1 cellular context compared by ENCODE assay signal in the genomic region with DNA sequence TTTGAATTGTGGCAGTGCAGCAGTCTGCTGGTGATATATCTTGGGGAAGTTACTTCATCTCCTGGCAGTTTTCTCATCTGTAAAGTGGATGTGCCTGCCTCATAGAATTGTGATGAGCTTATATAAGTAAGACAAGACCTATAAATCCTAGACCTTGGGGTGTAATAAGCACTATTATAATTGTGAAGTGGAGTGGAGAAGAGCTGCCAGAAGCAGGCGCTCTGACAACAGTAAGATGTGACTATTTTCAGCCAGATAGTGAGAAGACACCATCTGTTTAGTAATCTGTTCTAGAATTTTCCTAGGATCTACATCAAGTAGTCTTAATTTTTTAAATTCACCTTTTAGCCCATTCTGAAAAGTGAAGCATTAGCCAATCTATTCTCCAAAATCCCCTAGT.
TF ChIP-seq lines count a peak whose summit lies in the region.

No MANE protein-coding gene starts in this region.

TF ChIP-seq in K562, 482 proteins besides CTCF, POLR2A, EP300 and RAD21:
- TF ChIP-seq, protein P1, sequence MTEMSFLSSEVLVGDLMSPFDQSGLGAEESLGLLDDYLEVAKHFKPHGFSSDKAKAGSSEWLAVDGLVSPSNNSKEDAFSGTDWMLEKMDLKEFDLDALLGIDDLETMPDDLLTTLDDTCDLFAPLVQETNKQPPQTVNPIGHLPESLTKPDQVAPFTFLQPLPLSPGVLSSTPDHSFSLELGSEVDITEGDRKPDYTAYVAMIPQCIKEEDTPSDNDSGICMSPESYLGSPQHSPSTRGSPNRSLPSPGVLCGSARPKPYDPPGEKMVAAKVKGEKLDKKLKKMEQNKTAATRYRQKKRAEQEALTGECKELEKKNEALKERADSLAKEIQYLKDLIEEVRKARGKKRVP (CRISPR knock-in tag; IDR thresholded peaks at IDR 0.05) = no peak
- TF ChIP-seq ZSCAN32 (CRISPR knock-in tag; IDR thresholded peaks at IDR 0.05) (no peak), PYGO2 (tag; IDR thresholded peaks at IDR 0.05) (no peak), ZNF146 (CRISPR knock-in tag; IDR thresholded peaks at IDR 0.05; ENCODE audit: unreplicated experiment) (no peak), ZSCAN29 (IDR thresholded peaks at IDR 0.05) (no peak), RBM34 (IDR thresholded peaks at IDR 0.05; ENCODE audit: borderline replicate concordance, insufficient read depth, low read length) (no peak), SMARCE1 (IDR thresholded peaks at IDR 0.05) (no peak), CEBPG (CRISPR knock-in tag; IDR thresholded peaks at IDR 0.05) (no peak), CEBPG (tag; conservative IDR thresholded peaks at IDR 0.05 in 1 of 2, IDR thresholded peaks at IDR 0.05 in 1 of 2) (no peak), MECOM (CRISPR knock-in tag; IDR thresholded peaks at IDR 0.05) (no peak), ELF4 (CRISPR knock-in tag; IDR thresholded peaks at IDR 0.05) (no peak)
- TF ChIP-seq, protein P2, sequence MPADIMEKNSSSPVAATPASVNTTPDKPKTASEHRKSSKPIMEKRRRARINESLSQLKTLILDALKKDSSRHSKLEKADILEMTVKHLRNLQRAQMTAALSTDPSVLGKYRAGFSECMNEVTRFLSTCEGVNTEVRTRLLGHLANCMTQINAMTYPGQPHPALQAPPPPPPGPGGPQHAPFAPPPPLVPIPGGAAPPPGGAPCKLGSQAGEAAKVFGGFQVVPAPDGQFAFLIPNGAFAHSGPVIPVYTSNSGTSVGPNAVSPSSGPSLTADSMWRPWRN (IDR thresholded peaks at IDR 0.05; ENCODE audit: low read depth) = no peak
- TF ChIP-seq, protein P3, sequence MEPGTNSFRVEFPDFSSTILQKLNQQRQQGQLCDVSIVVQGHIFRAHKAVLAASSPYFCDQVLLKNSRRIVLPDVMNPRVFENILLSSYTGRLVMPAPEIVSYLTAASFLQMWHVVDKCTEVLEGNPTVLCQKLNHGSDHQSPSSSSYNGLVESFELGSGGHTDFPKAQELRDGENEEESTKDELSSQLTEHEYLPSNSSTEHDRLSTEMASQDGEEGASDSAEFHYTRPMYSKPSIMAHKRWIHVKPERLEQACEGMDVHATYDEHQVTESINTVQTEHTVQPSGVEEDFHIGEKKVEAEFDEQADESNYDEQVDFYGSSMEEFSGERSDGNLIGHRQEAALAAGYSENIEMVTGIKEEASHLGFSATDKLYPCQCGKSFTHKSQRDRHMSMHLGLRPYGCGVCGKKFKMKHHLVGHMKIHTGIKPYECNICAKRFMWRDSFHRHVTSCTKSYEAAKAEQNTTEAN (CRISPR knock-in tag; IDR thresholded peaks at IDR 0.05) = no peak
- TF ChIP-seq, protein P4, sequence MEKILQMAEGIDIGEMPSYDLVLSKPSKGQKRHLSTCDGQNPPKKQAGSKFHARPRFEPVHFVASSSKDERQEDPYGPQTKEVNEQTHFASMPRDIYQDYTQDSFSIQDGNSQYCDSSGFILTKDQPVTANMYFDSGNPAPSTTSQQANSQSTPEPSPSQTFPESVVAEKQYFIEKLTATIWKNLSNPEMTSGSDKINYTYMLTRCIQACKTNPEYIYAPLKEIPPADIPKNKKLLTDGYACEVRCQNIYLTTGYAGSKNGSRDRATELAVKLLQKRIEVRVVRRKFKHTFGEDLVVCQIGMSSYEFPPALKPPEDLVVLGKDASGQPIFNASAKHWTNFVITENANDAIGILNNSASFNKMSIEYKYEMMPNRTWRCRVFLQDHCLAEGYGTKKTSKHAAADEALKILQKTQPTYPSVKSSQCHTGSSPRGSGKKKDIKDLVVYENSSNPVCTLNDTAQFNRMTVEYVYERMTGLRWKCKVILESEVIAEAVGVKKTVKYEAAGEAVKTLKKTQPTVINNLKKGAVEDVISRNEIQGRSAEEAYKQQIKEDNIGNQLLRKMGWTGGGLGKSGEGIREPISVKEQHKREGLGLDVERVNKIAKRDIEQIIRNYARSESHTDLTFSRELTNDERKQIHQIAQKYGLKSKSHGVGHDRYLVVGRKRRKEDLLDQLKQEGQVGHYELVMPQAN (IDR thresholded peaks at IDR 0.05; ENCODE audit: borderline replicate concordance) = no peak
